ENCODE assay signal across 11 cellular contexts in the genomic region with DNA sequence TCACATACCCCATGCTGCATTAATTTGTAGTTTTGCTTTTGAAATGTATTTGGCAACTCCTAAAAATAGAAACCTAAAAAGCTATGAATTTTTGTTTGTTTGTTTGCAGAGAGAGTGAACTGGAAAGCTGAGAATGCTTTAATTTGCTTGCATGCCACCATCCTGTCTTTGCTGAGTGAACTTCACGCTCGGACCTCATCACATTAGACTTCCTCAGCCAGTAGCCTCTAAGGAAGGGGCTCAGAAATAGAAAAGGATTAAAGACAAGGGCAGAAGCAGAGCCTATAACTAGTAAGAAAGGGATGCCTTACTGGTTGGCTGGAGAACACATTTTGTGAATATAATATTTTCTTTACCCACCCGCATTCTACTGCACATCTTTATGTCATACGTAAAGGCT.
"Had no signal": no experiment of that assay in that cellular context is flagged by ENCODE, and none has a peak within 500 bp of the region (broad histone marks: within the 10 kb centered on the region; RNA-seq: fewer than 3 reads in every experiment).

No MANE protein-coding gene starts in this region.

- H3K27me3 ChIP-seq: heart left ventricle, left lung, right atrium auricular region, testis, upper lobe of right lung had no signal

- H3K9me3 ChIP-seq: heart left ventricle, left lung, right atrium auricular region, testis, upper lobe of right lung had no signal

- H3K36me3 ChIP-seq: heart left ventricle, left lung, right atrium auricular region, upper lobe of right lung had no signal

- H3K4me3 ChIP-seq: heart left ventricle, left lung, right atrium auricular region, testis, upper lobe of right lung had no signal

- H3K27ac ChIP-seq: left lung, right atrium auricular region, testis, upper lobe of right lung had no signal

- DNase-seq: activated CD4-positive, alpha-beta T cell treated with anti-CD3 and anti-CD28 coated beads, Interleukin-2, amount 50 U/mL, for 1 hour; activated naive CD4-positive, alpha-beta T cell treated with anti-CD3 and anti-CD28 coated beads, Interleukin-2, amount 10 ng/mL, durations not matched to agents 7 days and 5 days; central memory CD4-positive, alpha-beta T cell; cortex of kidney; effector CD8-positive, alpha-beta T cell; heart left ventricle; left lung; natural killer cell; testis; upper lobe of right lung had no signal

- H3K4me1 ChIP-seq: left lung had no signal
